13 cellular contexts compared by ENCODE assay signal in the genomic region with DNA sequence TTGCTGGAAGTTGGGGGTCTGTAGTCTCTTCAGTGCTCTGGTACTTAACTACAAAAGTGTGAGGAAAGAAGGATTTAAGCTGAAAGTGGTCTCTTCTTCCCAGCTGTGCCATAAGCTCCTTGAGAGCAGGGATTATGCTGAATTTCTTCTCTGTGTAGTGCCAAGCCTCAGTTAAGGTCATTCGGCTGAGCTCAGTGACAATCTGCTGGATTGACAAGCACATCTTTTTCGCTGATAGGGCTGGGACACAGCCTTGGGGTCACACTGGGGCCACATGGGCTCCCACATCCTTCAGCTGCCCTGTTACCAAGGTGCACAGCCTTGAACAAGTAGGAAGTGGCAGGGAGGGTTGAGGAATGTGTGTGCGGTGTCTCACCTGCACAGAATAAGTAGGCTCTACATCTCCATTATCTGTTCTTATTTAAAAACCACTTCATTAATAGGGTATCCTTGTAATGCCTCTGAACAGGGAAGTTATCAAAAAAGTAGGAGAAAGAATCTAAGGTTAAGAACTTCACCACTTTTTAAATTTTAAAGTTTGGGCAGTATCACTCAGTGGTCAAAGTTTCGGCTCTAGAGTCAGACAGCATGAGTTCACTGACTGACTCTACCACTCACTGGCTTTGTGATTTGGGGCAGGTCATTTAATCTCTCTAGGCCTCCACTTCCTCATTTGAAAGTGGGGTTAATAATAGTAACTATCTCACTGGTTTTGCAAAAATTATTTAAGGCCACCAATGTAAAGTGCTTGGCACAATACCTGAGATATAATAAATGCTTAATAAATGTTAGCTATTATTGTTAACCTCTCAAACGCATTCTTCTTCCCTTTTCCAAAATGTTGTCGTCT.
"Had no signal": no experiment of that assay in that cellular context is flagged by ENCODE, and none has a peak within 500 bp of the region (broad histone marks: within the 10 kb centered on the region; RNA-seq: fewer than 3 reads in every experiment).

No MANE protein-coding gene starts in this region.

- H3K27ac Mint-ChIP-seq: activated CD8-positive, alpha-beta T cell treated with anti-CD3 and anti-CD28 coated beads, Interleukin-2, amount 10 ng/mL, durations not matched to agents 7 days and 5 days; activated naive CD8-positive, alpha-beta T cell had no signal

- H3K9me3 Mint-ChIP-seq: neural crest cell had no signal

- H3K27me3 Mint-ChIP-seq: activated naive CD8-positive, alpha-beta T cell had no signal

- H3K4me3 Mint-ChIP-seq: activated CD8-positive, alpha-beta T cell treated with anti-CD3 and anti-CD28 coated beads, Interleukin-2, amount 10 ng/mL, durations not matched to agents 7 days and 5 days; activated naive CD8-positive, alpha-beta T cell; neural crest cell had no signal

- ATAC-seq: activated CD8-positive, alpha-beta T cell treated with anti-CD3 and anti-CD28 coated beads, Interleukin-2, amount 10 ng/mL, durations not matched to agents 7 days and 5 days; esophagus mucosa had no signal

- DNase-seq: activated CD4-positive, alpha-beta T cell treated with anti-CD3 and anti-CD28 coated beads for 48 hours; activated CD8-positive, alpha-beta memory T cell treated with anti-CD3 and anti-CD28 coated beads, Interleukin-2, amount 50 U/mL, for 4 hours; activated CD8-positive, alpha-beta T cell treated with anti-CD3 and anti-CD28 coated beads, Interleukin-2, amount 10 ng/mL, durations not matched to agents 7 days and 5 days; activated gamma-delta T cell treated with Interleukin-2 at 50 U/mL for 16 hours; activated T-cell treated with anti-CD3 and anti-CD28 coated beads, Interleukin-2, amount 50 U/mL, for 48 hours; amniotic stem cell; left colon; midbrain; pancreas; stimulated activated CD4-positive, alpha-beta T cell treated with anti-CD3 and anti-CD28 coated beads, Interleukin-1b, Interleukin-23, amount 100 ng/mL, for 48 hours had no signal
